In the genomic region with DNA sequence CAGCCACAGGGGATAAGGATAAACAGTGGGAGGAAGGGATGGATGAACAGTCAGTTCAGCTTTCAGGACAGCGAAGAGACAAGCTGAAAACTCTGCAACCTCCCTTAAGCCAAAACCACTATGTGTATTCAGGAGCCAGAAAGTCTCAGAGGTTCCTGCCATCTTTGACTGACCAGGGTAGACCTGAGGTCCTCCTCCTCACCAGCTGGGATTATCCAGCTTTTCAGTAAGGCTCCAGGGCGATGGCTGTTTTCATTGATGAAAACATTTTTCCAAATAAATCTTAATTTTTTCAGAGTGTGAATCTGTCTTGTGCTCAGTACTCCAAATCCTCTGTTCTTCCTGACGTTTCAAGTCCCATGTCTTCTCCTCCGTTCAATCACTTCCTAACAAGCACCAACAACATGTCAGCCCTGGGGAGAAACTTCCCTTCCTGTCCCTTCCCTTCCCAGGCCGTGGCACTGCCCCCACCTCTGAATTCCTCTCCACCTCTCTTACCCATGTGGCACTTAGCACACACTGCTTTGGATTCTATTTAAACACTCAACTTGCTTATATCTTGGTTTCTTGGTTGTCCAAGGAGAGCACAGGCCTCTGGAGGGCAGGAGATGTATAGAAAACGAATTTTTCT, we compare ENCODE assay signal across 18 cellular contexts. TPM values are rescaled to one million over a fixed set of nuclear protein-coding genes. Genes with fewer than 3 reads are reported as not detected.
DNase-seq lines count a peak whose midpoint lies in the region; ATAC-seq and TF ChIP-seq lines count a peak whose summit lies in the region.
"Had no signal": no experiment of that assay in that cellular context is flagged by ENCODE, and none has a peak within 500 bp of the region (broad histone marks: within the 10 kb centered on the region; RNA-seq: fewer than 3 reads in every experiment).

No MANE protein-coding gene starts in this region.

- H3F3A ChIP-seq in neural progenitor cell (ENCODE audit: low read depth), result peaks cover 20% of the 10 kb centered on the region

- H3K4me3 ChIP-seq in DND-41 (ENCODE audit: low read depth in 1 of 2, low read length in 2 of 2) (0 out of 4 replicates have a peak overlapping the region, but pooled peaks of 1 of the 2 experiments have one; percentile 2), Karpas-422 (ENCODE audit: low read length) (no peak overlapping the region), coronary artery (no peak overlapping the region), neural progenitor cell (no peak overlapping the region)
- H3K4me3 ChIP-seq: gastroesophageal sphincter had no signal

- H3K9me3 Mint-ChIP-seq in neural progenitor cell, result peaks cover 9% of the 10 kb centered on the region
- H3K9me3 Mint-ChIP-seq in effector memory CD8-positive, alpha-beta T cell, result no peaks in the 10 kb centered on the region
- H3K9me3 Mint-ChIP-seq: activated CD4-positive, alpha-beta T cell treated with anti-CD3 and anti-CD28 coated beads, Interleukin-2, amount 10 ng/mL, durations not matched to agents 24 days and 14 days; activated naive CD4-positive, alpha-beta T cell treated with anti-CD3 and anti-CD28 coated beads, Interleukin-2, amount 10 ng/mL, durations not matched to agents 7 days and 5 days; IgD-negative memory B cell; immature natural killer cell; natural killer cell treated with Interleukin-12 subunit alpha and Interleukin-12 subunit beta and Interleukin-15 and Interleukin-18, amount 100 ng/mL, for 72 hours had no signal

- H3K4me1 Mint-ChIP-seq in neural progenitor cell, result peaks cover 60% of the 10 kb centered on the region
- peaks cover 16 to 35% of the 10 kb centered on the region in 2 donors for H3K4me1 Mint-ChIP-seq in effector memory CD8-positive, alpha-beta T cell (ENCODE audit: low read depth in 2 of 2)

- peaks cover 9% of the 10 kb centered on the region for H3K27me3 Mint-ChIP-seq in neural progenitor cell (ENCODE audit: insufficient read depth, low read depth)
- H3K27me3 Mint-ChIP-seq in effector memory CD8-positive, alpha-beta T cell, result no peaks in the 10 kb centered on the region
- H3K27me3 Mint-ChIP-seq: IgD-negative memory B cell; natural killer cell treated with Interleukin-12 subunit alpha and Interleukin-12 subunit beta and Interleukin-15 and Interleukin-18, amount 100 ng/mL, for 72 hours had no signal

- H3K79me2 ChIP-seq in DND-41 (ENCODE audit: insufficient read depth, low read length) (peaks cover 95% of the 10 kb centered on the region), Karpas-422 (ENCODE audit: low read length) (peaks cover 98% of the 10 kb centered on the region), neural progenitor cell (ENCODE audit: low read depth) (peaks cover 97% of the 10 kb centered on the region)

- H3K36me3 Mint-ChIP-seq in neural progenitor cell, result peaks cover 24% of the 10 kb centered on the region
- peaks cover 12% of the 10 kb centered on the region for H3K36me3 Mint-ChIP-seq in effector memory CD8-positive, alpha-beta T cell (ENCODE audit: insufficient read depth)
- H3K36me3 Mint-ChIP-seq: immature natural killer cell; natural killer cell treated with Interleukin-12 subunit alpha and Interleukin-12 subunit beta and Interleukin-15 and Interleukin-18, amount 100 ng/mL, for 72 hours had no signal

- peak overlapping the region; percentile 47 for H3K9ac ChIP-seq in DND-41 (ENCODE audit: low read depth, low read length)
- H3K9ac ChIP-seq in Karpas-422 (ENCODE audit: low read length), result no peak overlapping the region; the same call in 1 of the 2 replicates
- H3K9ac ChIP-seq in neural progenitor cell, result no peak overlapping the region

- no peak for DNase-seq in DND-41
- no peak for DNase-seq in Karpas-422
- DNase-seq in coronary artery (ENCODE audit: low spot score), result peak; percentile 12
- DNase-seq in neural progenitor cell (ENCODE audit: low spot score), result no peak
- DNase-seq in stimulated activated CD4-positive, alpha-beta T cell treated with anti-CD3 and anti-CD28 coated beads, Interleukin-2, amount 100 ng/mL, for 24 hours, result no peak
- no peak for DNase-seq in effector memory CD8-positive, alpha-beta T cell
- DNase-seq: activated CD4-positive, alpha-beta T cell treated with anti-CD3 and anti-CD28 coated beads, Interleukin-2, amount 10 ng/mL, durations not matched to agents 24 days and 14 days; activated naive CD4-positive, alpha-beta T cell treated with anti-CD3 and anti-CD28 coated beads, Interleukin-2, amount 10 ng/mL, durations not matched to agents 7 days and 5 days; Calu3; immature natural killer cell; NCI-H2081 treated with DMSO at 0.1 percent for 48 hours; PC-3 had no signal

- H3K9me2 ChIP-seq in Karpas-422 (replicated peaks; ENCODE audit: insufficient read depth, low read length), result no peaks in the 10 kb centered on the region

- peak overlapping the region; percentile 10 for H3K4me3 Mint-ChIP-seq in neural progenitor cell
- no peak overlapping the region for H3K4me3 Mint-ChIP-seq in effector memory CD8-positive, alpha-beta T cell
- H3K4me3 Mint-ChIP-seq: activated naive CD4-positive, alpha-beta T cell treated with anti-CD3 and anti-CD28 coated beads, Interleukin-2, amount 10 ng/mL, durations not matched to agents 7 days and 5 days; IgD-negative memory B cell; immature natural killer cell; natural killer cell treated with Interleukin-12 subunit alpha and Interleukin-12 subunit beta and Interleukin-15 and Interleukin-18, amount 100 ng/mL, for 72 hours had no signal

- no peaks in the 10 kb centered on the region for H3K27me3 ChIP-seq in DND-41 (ENCODE audit: insufficient read depth, low read length, poor library complexity)
- H3K27me3 ChIP-seq in Karpas-422 (ENCODE audit: low read length), result no peaks in the 10 kb centered on the region
- no peaks in the 10 kb centered on the region for H3K27me3 ChIP-seq in neural progenitor cell
- H3K27me3 ChIP-seq: gastroesophageal sphincter had no signal

- no peak for ATAC-seq in DND-41 (ENCODE audit: insufficient read depth, low read depth)
- no peak for ATAC-seq in effector memory CD8-positive, alpha-beta T cell (replicated peaks)
- no peak for ATAC-seq in GM18909 (IDR thresholded peaks at IDR 0.05; ENCODE audit: poor library complexity, unreplicated experiment)
- no peak for ATAC-seq in GM21447 (IDR thresholded peaks at IDR 0.05; ENCODE audit: unreplicated experiment)
- ATAC-seq: gastroesophageal sphincter; natural killer cell treated with Interleukin-12 subunit alpha and Interleukin-12 subunit beta and Interleukin-15 and Interleukin-18, amount 100 ng/mL, for 72 hours; PC-3 had no signal

- no peak for TF ChIP-seq CTCF in DND-41 (IDR thresholded peaks at IDR 0.05; ENCODE audit: borderline replicate concordance, extremely low read depth, low read length, poor library complexity, severe bottlenecking)
- no peak for TF ChIP-seq CTCF in coronary artery (IDR thresholded peaks at IDR 0.05)
- TF ChIP-seq CTCF in neural progenitor cell (IDR thresholded peaks at IDR 0.05), result no peak

- peak overlapping the region; percentile 61 for H3K4me2 ChIP-seq in DND-41 (ENCODE audit: insufficient read depth, low read length)
- H3K4me2 ChIP-seq in Karpas-422 (ENCODE audit: low read depth, low read length, poor library complexity, severe bottlenecking), result no peak overlapping the region
- H3K4me2 ChIP-seq in neural progenitor cell, result peak overlapping the region; percentile 45

- H3K27ac ChIP-seq in DND-41 (ENCODE audit: low read length) (peak overlapping the region; percentile 86), Karpas-422 (ENCODE audit: low read length) (peak overlapping the region; percentile 58; the same call in 1 of the 2 replicates), coronary artery (no peak overlapping the region), neural progenitor cell (no peak overlapping the region)
- H3K27ac ChIP-seq: gastroesophageal sphincter had no signal

- no peaks in the 10 kb centered on the region for H3K9me3 ChIP-seq in DND-41 (ENCODE audit: insufficient read depth, low read length, severe bottlenecking)
- H3K9me3 ChIP-seq in Karpas-422 (ENCODE audit: low read length), result no peaks in the 10 kb centered on the region
- no peaks in the 10 kb centered on the region for H3K9me3 ChIP-seq in neural progenitor cell (ENCODE audit: low read depth)
- H3K9me3 ChIP-seq: gastroesophageal sphincter had no signal

- H3K36me3 ChIP-seq in DND-41 (ENCODE audit: insufficient read depth, low read length) (peaks cover 9% of the 10 kb centered on the region), Karpas-422 (ENCODE audit: insufficient read depth, low read length) (0 out of 2 replicates have a peak, but pooled peaks cover 3% of the 10 kb centered on the region), neural progenitor cell (no peaks in the 10 kb centered on the region)
- H3K36me3 ChIP-seq: gastroesophageal sphincter had no signal

- H3K4me1 ChIP-seq in DND-41 (ENCODE audit: insufficient read depth, low read length) (peaks cover 84% of the 10 kb centered on the region), Karpas-422 (ENCODE audit: low read length) (peaks cover 59% of the 10 kb centered on the region), neural progenitor cell (peaks cover 41% of the 10 kb centered on the region)

- H4K20me1 ChIP-seq in DND-41 (ENCODE audit: insufficient read depth, low read length), result peaks cover 56% of the 10 kb centered on the region
- peaks cover 4% of the 10 kb centered on the region; the same call in 1 of the 2 replicates for H4K20me1 ChIP-seq in Karpas-422 (ENCODE audit: insufficient read depth, low read depth, low read length)
- H4K20me1 ChIP-seq in neural progenitor cell (ENCODE audit: low read depth), result peaks cover 81% of the 10 kb centered on the region

- peak overlapping the region; percentile 84 for H3K27ac Mint-ChIP-seq in neural progenitor cell
- no peak overlapping the region for H3K27ac Mint-ChIP-seq in effector memory CD8-positive, alpha-beta T cell
- H3K27ac Mint-ChIP-seq: activated naive CD4-positive, alpha-beta T cell treated with anti-CD3 and anti-CD28 coated beads, Interleukin-2, amount 10 ng/mL, durations not matched to agents 7 days and 5 days; immature natural killer cell had no signal

- H2AFZ ChIP-seq in DND-41 (ENCODE audit: low read depth, low read length) (no peak overlapping the region), Karpas-422 (ENCODE audit: low read length) (no peak overlapping the region), neural progenitor cell (replicated peaks) (no peak overlapping the region)

RNA-seq across cellular contexts. Expression of gene HSDL1, which starts 5.2 kb away (rescaled TPM):
- total RNA-seq in Karpas-422 (2014; rRNA removed; shearing (Covaris generic); ENCODE audit: low replicate concordance), result 26.0 and 55.2 TPM in 2 replicates
- total RNA-seq in neural progenitor cell (ENCODE audit: low replicate concordance), result 71.8 and 101 TPM in 2 replicates

RNA-seq across cellular contexts. Expression of gene DNAAF1, which starts 5.4 kb away (rescaled TPM):
- not detected in 2 replicates for total RNA-seq in Karpas-422 (2014; rRNA removed; shearing (Covaris generic); ENCODE audit: low replicate concordance)
- 0.11 and 0.12 TPM in 2 replicates for total RNA-seq in neural progenitor cell (ENCODE audit: low replicate concordance)
- total RNA-seq: activated CD4-positive, alpha-beta T cell treated with anti-CD3 and anti-CD28 coated beads, Interleukin-2, amount 10 ng/mL, durations not matched to agents 24 days and 14 days; Calu3; epithelial cell of proximal tubule; natural killer cell treated with Interleukin-12 subunit alpha and Interleukin-12 subunit beta and Interleukin-15 and Interleukin-18, amount 100 ng/mL, for 72 hours; PC-3 had no signal

RNA-seq across cellular contexts. Expression of gene MBTPS1, which starts 23.0 kb away (rescaled TPM):
- total RNA-seq in Karpas-422 (2014; rRNA removed; shearing (Covaris generic); ENCODE audit: low replicate concordance), result 80.9 and 94.7 TPM in 2 replicates
- total RNA-seq in neural progenitor cell (ENCODE audit: low replicate concordance), result 52.3 and 54.4 TPM in 2 replicates

RNA-seq across cellular contexts. Expression of gene TAF1C, which starts 47.1 kb away (rescaled TPM):
- total RNA-seq in Karpas-422 (2014; rRNA removed; shearing (Covaris generic); ENCODE audit: low replicate concordance), result 27.8 and 54.5 TPM in 2 replicates
- total RNA-seq in neural progenitor cell (ENCODE audit: low replicate concordance), result 23.3 and 70.3 TPM in 2 replicates

RNA-seq across cellular contexts. Expression of gene ADAD2, which starts 51.2 kb away (rescaled TPM):
- total RNA-seq in Karpas-422 (2014; rRNA removed; shearing (Covaris generic); ENCODE audit: low replicate concordance), result not detected in 2 replicates
- not detected in 2 replicates for total RNA-seq in neural progenitor cell (ENCODE audit: low replicate concordance)
- total RNA-seq: activated CD4-positive, alpha-beta T cell treated with anti-CD3 and anti-CD28 coated beads, Interleukin-2, amount 10 ng/mL, durations not matched to agents 24 days and 14 days; Calu3; epithelial cell of proximal tubule; natural killer cell treated with Interleukin-12 subunit alpha and Interleukin-12 subunit beta and Interleukin-15 and Interleukin-18, amount 100 ng/mL, for 72 hours; PC-3 had no signal

Comparison
In these comparisons a context has a peak if more than half of its experiments do, and no peak if none do; other contexts are left out.
1. H3K27ac ChIP-seq: peak in DND-41 (single experiment) and Karpas-422 (single experiment); none in coronary artery (0 of 2) and neural progenitor cell (single experiment).